8 cellular contexts compared by ENCODE assay signal in the genomic region with DNA sequence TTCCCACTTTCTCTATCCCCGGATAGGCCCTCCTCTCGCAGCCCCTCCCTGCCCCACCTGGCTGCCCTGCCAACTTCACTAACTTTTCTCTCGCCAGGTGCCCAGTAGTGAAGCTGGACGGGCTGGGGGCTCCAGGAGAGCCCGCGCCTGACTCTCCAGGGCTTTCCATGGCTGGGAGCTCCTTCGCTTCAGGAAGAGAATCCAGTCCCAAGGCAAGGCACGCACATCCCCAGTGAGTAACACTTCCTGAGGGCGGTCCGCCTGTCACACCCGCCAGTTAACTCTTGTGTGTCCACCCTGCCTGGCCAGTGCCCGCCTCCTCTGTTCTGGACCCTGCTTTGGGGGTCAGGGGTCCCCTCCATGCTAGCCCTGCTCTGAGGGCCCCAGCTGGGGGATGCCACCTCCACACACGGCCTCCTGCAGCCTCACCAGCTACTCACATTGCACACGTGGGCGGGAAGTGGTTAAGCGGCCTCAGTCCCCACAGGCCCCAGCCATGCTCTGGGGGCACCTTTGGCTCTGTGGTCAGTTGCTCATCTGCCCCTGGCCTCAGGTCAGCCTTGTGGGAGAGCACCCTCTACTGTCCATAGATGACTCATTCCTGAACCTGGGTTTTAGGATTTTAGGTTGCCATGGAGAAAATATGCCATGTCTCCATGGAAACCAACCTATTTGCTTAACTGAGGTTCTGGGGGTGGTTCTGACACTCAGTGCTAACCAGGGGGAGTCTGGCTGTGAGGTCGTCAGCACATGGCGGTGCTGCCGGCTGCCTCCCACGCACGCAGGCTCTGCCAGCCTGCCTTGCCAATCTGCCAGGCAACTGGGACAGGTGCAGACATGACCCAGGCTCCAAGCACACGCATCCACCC. TPM values are rescaled to one million over a fixed set of nuclear protein-coding genes. Genes with fewer than 3 reads are reported as not detected.
DNase-seq lines count a peak whose midpoint lies in the region; ATAC-seq and TF ChIP-seq lines count a peak whose summit lies in the region.

A gene with protein sequence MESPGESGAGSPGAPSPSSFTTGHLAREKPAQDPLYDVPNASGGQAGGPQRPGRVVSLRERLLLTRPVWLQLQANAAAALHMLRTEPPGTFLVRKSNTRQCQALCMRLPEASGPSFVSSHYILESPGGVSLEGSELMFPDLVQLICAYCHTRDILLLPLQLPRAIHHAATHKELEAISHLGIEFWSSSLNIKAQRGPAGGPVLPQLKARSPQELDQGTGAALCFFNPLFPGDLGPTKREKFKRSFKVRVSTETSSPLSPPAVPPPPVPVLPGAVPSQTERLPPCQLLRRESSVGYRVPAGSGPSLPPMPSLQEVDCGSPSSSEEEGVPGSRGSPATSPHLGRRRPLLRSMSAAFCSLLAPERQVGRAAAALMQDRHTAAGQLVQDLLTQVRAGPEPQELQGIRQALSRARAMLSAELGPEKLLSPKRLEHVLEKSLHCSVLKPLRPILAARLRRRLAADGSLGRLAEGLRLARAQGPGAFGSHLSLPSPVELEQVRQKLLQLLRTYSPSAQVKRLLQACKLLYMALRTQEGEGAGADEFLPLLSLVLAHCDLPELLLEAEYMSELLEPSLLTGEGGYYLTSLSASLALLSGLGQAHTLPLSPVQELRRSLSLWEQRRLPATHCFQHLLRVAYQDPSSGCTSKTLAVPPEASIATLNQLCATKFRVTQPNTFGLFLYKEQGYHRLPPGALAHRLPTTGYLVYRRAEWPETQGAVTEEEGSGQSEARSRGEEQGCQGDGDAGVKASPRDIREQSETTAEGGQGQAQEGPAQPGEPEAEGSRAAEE (minus strand): TSS at position 201 of the 869 bp plus-strand sequence. CDS start 32 bp downstream, at position 169.

- peak; percentile 56 for TF ChIP-seq POLR2A in HCT116 (IDR thresholded peaks at IDR 0.05; ENCODE audit: borderline replicate concordance, extremely low read depth, insufficient read depth, insufficient read length)

- H3K4me3 ChIP-seq in HCT116 (replicated peaks in 1 of 2; ENCODE audit: low read depth in 1 of 2, low read length in 2 of 2): peak within 1 kb of the TSS; percentile 70 to 77
- H3K4me3 ChIP-seq in epithelial cell of esophagus (ENCODE audit: low read length): peak within 1 kb of the TSS; percentile 90
- peak within 1 kb of the TSS; percentile 67 for H3K4me3 ChIP-seq in mesodermal cell (ENCODE audit: extremely low read depth, insufficient read depth, low read length, poor library complexity, severe bottlenecking)

- peak; percentile 4 for DNase-seq in NCI-H2107 treated with DMSO at 0.1 percent for 48 hours (lab: John Stamatoyannopoulos, UW; ENCODE audit: unreplicated experiment)
- DNase-seq in NCI-H2107 (lab: John Stamatoyannopoulos, UW): no peak
- peak; percentile 82 for DNase-seq in HCT116 (ENCODE audit: low read depth, low spot score)
- DNase-seq in NCI-H1694 treated with DMSO at 0.1 percent for 48 hours (lab: John Stamatoyannopoulos, UW): peak; percentile 95
- peak; percentile 70 to 79 for DNase-seq in activated CD4-positive, alpha-beta T cell treated with anti-CD3 and anti-CD28 coated beads, Interleukin-2, amount 50 U/mL, for 48 hours
- peak; percentile 97 for DNase-seq in epithelial cell of esophagus (ENCODE audit: low read depth)
- DNase-seq in stimulated activated effector memory CD8-positive, alpha-beta T cell treated with anti-CD3 and anti-CD28 coated beads, Interleukin-12 subunit alpha, Interleukin-12 subunit beta, amount 100 ng/mL, for 72 hours (ENCODE audit: low spot score in 2 of 2): peak; percentile 68 to 87

- 13 to 14% methylated on average over 21 to 22 of the region's 22 CpGs for WGBS in mesodermal cell (ENCODE audit: insufficient coverage in 2 of 2), 2 experiments

- H3K36me3 ChIP-seq in HCT116 (ENCODE audit: control insufficient read depth in 1 of 2, insufficient read depth in 2 of 2, low read length in 2 of 2) (peaks cover 10 to 23% of the 10 kb centered on the region in 2 experiments; a peak in 3 of 4 replicates), mesodermal cell (ENCODE audit: control insufficient read depth, insufficient read depth, low read length) (peaks cover 69% of the 10 kb centered on the region)

- TF ChIP-seq CTCF in HCT116 (IDR thresholded peaks at IDR 0.05 in 2 of 3, conservative IDR thresholded peaks at IDR 0.05 in 1 of 3; ENCODE audit: borderline replicate concordance in 1 of 3, insufficient read depth in 1 of 3, low read depth in 2 of 3, low read length in 2 of 3) (peak in 2 of 3 experiments; percentile 5 to 24; a peak in 2 of 6 replicates), epithelial cell of esophagus (IDR thresholded peaks at IDR 0.05; ENCODE audit: insufficient read depth, low read depth, low read length, missing control alignments) (no peak)

- H3K27ac ChIP-seq in HCT116 (ENCODE audit: low read depth, low read length) (peak within 1 kb of the TSS; percentile 89), mesodermal cell (ENCODE audit: low read depth, low read length, severe bottlenecking) (peak within 1 kb of the TSS; percentile 92)

- H3K9ac ChIP-seq in HCT116 (ENCODE audit: low read length): peak within 1 kb of the TSS; percentile 95

- RAD21 ChIA-PET in HCT116 (lab: Charles Lee; ENCODE audit: low non-redundant PET in 1 of 2, low total read pairs in 2 of 2, uncharacterized antibody in 2 of 2, unreplicated experiment in 2 of 2): interaction anchor here (2.0 to 2.2 kb wide), 2 partner anchors 24 to 25 kb away, joined by 12 to 17 read pairs; no protein-coding TSS in a partner anchor

- peaks cover 16% of the 10 kb centered on the region; the same call in 1 of the 2 replicates for H3K79me2 ChIP-seq in HCT116 (ENCODE audit: insufficient read depth, low read length)

- intact Hi-C loops in HCT116 (cut with micrococcal nuclease): loop anchor here (1.0 to 2.0 kb wide), 2 partner anchors 24 to 114 kb away; no protein-coding TSS in a partner anchor

- no peak for TF ChIP-seq RAD21 in HCT116 (IDR thresholded peaks at IDR 0.05; ENCODE audit: low read depth)

- no peak within 1 kb of the TSS for H2AFZ ChIP-seq in HCT116 (ENCODE audit: low read depth, low read length, poor library complexity, severe bottlenecking)

- H3K36me3 Mint-ChIP-seq in stimulated activated effector memory CD8-positive, alpha-beta T cell treated with anti-CD3 and anti-CD28 coated beads, Interleukin-12 subunit alpha, Interleukin-12 subunit beta, amount 100 ng/mL, for 72 hours: peaks cover 46% of the 10 kb centered on the region

- no TSS peak for BruUV-seq in HCT116 (replicated peaks; lab: Mats Ljungman, UMichigan)

- H3K27ac Mint-ChIP-seq in stimulated activated effector memory CD8-positive, alpha-beta T cell treated with anti-CD3 and anti-CD28 coated beads, Interleukin-12 subunit alpha, Interleukin-12 subunit beta, amount 100 ng/mL, for 72 hours: peak within 1 kb of the TSS; percentile 94

- H4K20me1 ChIP-seq in HCT116 (ENCODE audit: insufficient read depth): no peaks in the 10 kb centered on the region

- H3K9me2 ChIP-seq in HCT116 (ENCODE audit: insufficient read depth): no peaks in the 10 kb centered on the region

- H3K9me3 ChIP-seq in HCT116 (ENCODE audit: control insufficient read depth in 1 of 2, insufficient read depth in 1 of 2, low read depth in 1 of 2, low read length in 2 of 2): no peaks in the 10 kb centered on the region
- H3K9me3 ChIP-seq in mesodermal cell (ENCODE audit: control insufficient read depth, low read length): no peaks in the 10 kb centered on the region

- peak within 1 kb of the TSS; percentile 78 for H3K4me3 Mint-ChIP-seq in stimulated activated effector memory CD8-positive, alpha-beta T cell treated with anti-CD3 and anti-CD28 coated beads, Interleukin-12 subunit alpha, Interleukin-12 subunit beta, amount 100 ng/mL, for 72 hours

- ATAC-seq in HCT116: peak; percentile 82
- peak; percentile 92 for ATAC-seq in stimulated activated effector memory CD8-positive, alpha-beta T cell treated with anti-CD3 and anti-CD28 coated beads, Interleukin-12 subunit alpha, Interleukin-12 subunit beta, amount 100 ng/mL, for 72 hours

- POLR2A ChIA-PET in HCT116 (lab: Charles Lee): interaction anchor here (2.0 to 2.3 kb wide), 2 partner anchors 8 to 24 kb away, joined by 7 to 16 read pairs; a partner anchor contains a TSS

- peak within 1 kb of the TSS; percentile 95 for H3K4me2 ChIP-seq in HCT116 (ENCODE audit: low read length)

- no peaks in the 10 kb centered on the region for H3K9me3 Mint-ChIP-seq in stimulated activated effector memory CD8-positive, alpha-beta T cell treated with anti-CD3 and anti-CD28 coated beads, Interleukin-12 subunit alpha, Interleukin-12 subunit beta, amount 100 ng/mL, for 72 hours

- peaks cover 39% of the 10 kb centered on the region for H3K4me1 Mint-ChIP-seq in stimulated activated effector memory CD8-positive, alpha-beta T cell treated with anti-CD3 and anti-CD28 coated beads, Interleukin-12 subunit alpha, Interleukin-12 subunit beta, amount 100 ng/mL, for 72 hours

- CTCF ChIA-PET in HCT116 (lab: Charles Lee): interaction anchor here (0.8 to 2.6 kb wide), 4 partner anchors 14 to 53 kb away, joined by 3 to 19 read pairs (median 6); a partner anchor contains a TSS

- no peaks in the 10 kb centered on the region for H3K27me3 ChIP-seq in HCT116 (ENCODE audit: insufficient read depth, low read length)

- H3K4me1 ChIP-seq in HCT116 (ENCODE audit: control insufficient read depth in 1 of 2, insufficient read depth in 2 of 2, low read length in 2 of 2) (peaks cover 16 to 36% of the 10 kb centered on the region in 2 experiments), mesodermal cell (ENCODE audit: control insufficient read depth, insufficient read depth, low read length, poor library complexity, severe bottlenecking) (peaks cover 27% of the 10 kb centered on the region)

TF ChIP-seq in HCT116, 20 proteins besides CTCF, POLR2A, EP300 and RAD21:
- no peak for TF ChIP-seq ZNF274 (IDR thresholded peaks at IDR 0.05; ENCODE audit: low read depth, low read length)
- TF ChIP-seq FOSL1 (IDR thresholded peaks at IDR 0.05; ENCODE audit: low read depth): no peak
- TF ChIP-seq CEBPB (IDR thresholded peaks at IDR 0.05; ENCODE audit: low read depth): no peak
- no peak for TF ChIP-seq EZH2phosphoT487 (IDR thresholded peaks at IDR 0.05; ENCODE audit: borderline replicate concordance)
- TF ChIP-seq, protein P1, sequence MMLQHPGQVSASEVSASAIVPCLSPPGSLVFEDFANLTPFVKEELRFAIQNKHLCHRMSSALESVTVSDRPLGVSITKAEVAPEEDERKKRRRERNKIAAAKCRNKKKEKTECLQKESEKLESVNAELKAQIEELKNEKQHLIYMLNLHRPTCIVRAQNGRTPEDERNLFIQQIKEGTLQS (IDR thresholded peaks at IDR 0.05): no peak
- TF ChIP-seq ZFX (IDR thresholded peaks at IDR 0.05): peak; percentile 35; the same call in 1 of the 2 replicates
- TF ChIP-seq POLR2AphosphoS5 (IDR thresholded peaks at IDR 0.05; ENCODE audit: low read depth, low read length): peak; percentile 83

RNA-seq across cellular contexts. Expression of the gene that starts here (rescaled TPM):
- 38.7 TPM for total RNA-seq in HCT116 (2021; ENCODE audit: unreplicated experiment)
- 39.8 and 41.0 TPM in 2 replicates for polyA plus RNA-seq in HCT116 (2012)
- 11.6 TPM for polyA plus RNA-seq in mesodermal cell (2013, experiment 1 of 2)
- 8.9 TPM for polyA plus RNA-seq in mesodermal cell (2013, experiment 2 of 2)
